ENCODE assay signal across 5 cellular contexts in genomic region chr12:51693569-51693968, GRCh38.
"Had no signal": no experiment of that assay in that cellular context is flagged by ENCODE, and none has a peak within 500 bp of the region (broad histone marks: within the 10 kb centered on the region; RNA-seq: fewer than 3 reads in every experiment).

No MANE protein-coding gene starts in this region.

- DNase-seq: IMR-90, KBM-7 had no signal

- H3K4me3 ChIP-seq: K562 had no signal

- FAIRE-seq: HTR-8/SVneo, K562 had no signal

- ATAC-seq: K562 had no signal

- H3K27ac ChIP-seq: HL-60 had no signal
